In genomic region chr12:14257303-14257733, GRCh38 we compare ENCODE assay signal across 1 cellular context.
TF ChIP-seq lines count a peak whose summit lies in the region.

No MANE protein-coding gene starts in this region.

TF ChIP-seq in HEK293, 187 proteins besides CTCF, POLR2A, EP300 and RAD21 (continued from another document):
- TF ChIP-seq PATZ1 (tag by site-specific recombination; IDR thresholded peaks at IDR 0.05) (no peak), ZNF624 (tag by site-specific recombination; IDR thresholded peaks at IDR 0.05) (no peak), ZNF777 (tag by site-specific recombination; IDR thresholded peaks at IDR 0.05; ENCODE audit: borderline replicate concordance) (no peak), ZNF776 (tag by site-specific recombination; IDR thresholded peaks at IDR 0.05; ENCODE audit: borderline replicate concordance) (no peak), ZNF138 (tag by site-specific recombination; IDR thresholded peaks at IDR 0.05; ENCODE audit: borderline replicate concordance) (no peak), GLI2 (tag by site-specific recombination; IDR thresholded peaks at IDR 0.05; ENCODE audit: borderline replicate concordance, low read depth) (no peak), ZNF341 (tag by site-specific recombination; IDR thresholded peaks at IDR 0.05; ENCODE audit: low read depth) (peak; percentile 97), ZNF610 (tag by site-specific recombination; IDR thresholded peaks at IDR 0.05; ENCODE audit: borderline replicate concordance) (no peak), ZNF146 (tag by site-specific recombination; IDR thresholded peaks at IDR 0.05) (no peak), ATF2 (tag by site-specific recombination; IDR thresholded peaks at IDR 0.05; ENCODE audit: low read depth) (no peak), GLIS1 (tag by site-specific recombination; IDR thresholded peaks at IDR 0.05) (no peak), PRDM10 (tag by site-specific recombination; IDR thresholded peaks at IDR 0.05) (no peak), ZNF16 (tag by site-specific recombination; IDR thresholded peaks at IDR 0.05; ENCODE audit: low read depth) (no peak), ZNF112 (tag by site-specific recombination; IDR thresholded peaks at IDR 0.05) (no peak)
